Comparison of ENCODE assay signal across 8 cellular contexts in the genomic region with DNA sequence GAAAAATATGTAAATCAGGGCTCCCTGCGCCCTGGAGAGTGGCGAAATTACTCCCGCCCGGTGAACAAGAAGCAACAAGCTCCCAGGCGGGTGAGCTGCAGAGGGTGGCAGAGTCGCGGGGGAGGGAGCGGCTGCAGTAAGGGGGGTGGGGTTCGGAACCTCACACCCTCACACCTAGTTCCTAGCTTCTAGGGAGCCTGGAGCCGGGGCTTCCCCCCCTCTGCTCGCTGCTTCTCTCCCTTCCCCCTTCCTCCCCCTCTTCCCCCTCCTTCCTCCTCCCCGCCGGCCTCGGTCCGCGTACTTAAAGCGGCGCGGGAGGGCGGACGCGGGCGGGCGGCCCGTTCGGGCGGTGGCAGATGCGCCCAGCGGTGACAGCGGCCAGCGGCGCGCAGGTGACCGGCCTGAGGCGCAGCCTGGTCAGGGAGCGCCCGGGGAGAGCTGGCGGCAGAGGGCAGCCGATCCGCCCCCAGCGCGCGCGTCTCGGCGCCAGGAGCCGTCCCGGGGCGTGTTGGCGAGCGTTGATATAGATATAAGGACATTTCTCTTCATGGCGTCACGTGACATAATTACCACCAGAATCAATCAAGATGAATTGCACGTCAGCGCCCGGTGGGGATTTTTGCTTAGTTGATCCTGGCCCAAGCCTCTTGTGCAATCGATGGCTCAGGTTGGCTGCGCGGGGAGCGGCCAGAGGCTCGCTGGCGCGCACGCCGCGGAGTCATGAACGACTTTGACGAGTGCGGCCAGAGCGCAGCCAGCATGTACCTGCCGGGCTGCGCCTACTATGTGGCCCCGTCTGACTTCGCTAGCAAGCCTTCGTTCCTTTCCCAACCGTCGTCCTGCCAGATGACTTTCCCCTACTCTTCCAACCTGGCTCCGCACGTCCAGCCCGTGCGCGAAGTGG. TPM values are rescaled to one million over a fixed set of nuclear protein-coding genes. Genes with fewer than 3 reads are reported as not detected.
DNase-seq lines count a peak whose midpoint lies in the region; ATAC-seq, FAIRE-seq and TF ChIP-seq lines count a peak whose summit lies in the region.

A gene (plus strand): TSS at position 645 of the 904 bp plus-strand sequence. CDS start 76 bp downstream, at position 721.

- H3K9me3 Mint-ChIP-seq in glutamatergic neuron (ENCODE audit: unreplicated experiment), result peaks cover 10% of the 10 kb centered on the region

- peak; percentile 64 for FAIRE-seq in HTR-8/SVneo (lab: Jason Lieb, UNC)

- no peaks in the 10 kb centered on the region for H3K9me3 ChIP-seq in SK-N-MC (ENCODE audit: low read depth, low read length)
- peaks cover 0 to 5% (median 0%) of the 10 kb centered on the region in 8 donors for H3K9me3 ChIP-seq in spleen

- H3K4me3 ChIP-seq in SK-N-MC (peak within 1 kb of the TSS; percentile 96), spleen (peak within 1 kb of the TSS in 7 of 8 donors; percentile 2 to 62 (median 25))

- peaks cover 55% of the 10 kb centered on the region for H3K27me3 Mint-ChIP-seq in glutamatergic neuron (ENCODE audit: unreplicated experiment)

- H3K4me3 Mint-ChIP-seq in glutamatergic neuron (ENCODE audit: unreplicated experiment), result peak within 1 kb of the TSS; percentile 76

- TF ChIP-seq CTCF in glutamatergic neuron (IDR thresholded peaks at IDR 0.05; ENCODE audit: partially characterized antibody, unreplicated experiment), result no peak
- no peak for TF ChIP-seq CTCF in spleen (IDR thresholded peaks at IDR 0.05 in 8 of 11, conservative IDR thresholded peaks at IDR 0.05 in 3 of 11)

- peaks cover 29 to 100% (median 99%) of the 10 kb centered on the region in 7 donors for H3K27me3 ChIP-seq in spleen (replicated peaks in 1 of 7)

- intact Hi-C loops in spleen (cut with DNase I; ENCODE audit: low total_unique reads), result no loop called here

- H3K9ac ChIP-seq in SK-N-MC (ENCODE audit: insufficient read length), result peak within 1 kb of the TSS; percentile 89

- peak; percentile 61 for DNase-seq in AG20443 (ENCODE audit: low spot score)
- DNase-seq in HTR-8/SVneo (ENCODE audit: insufficient read length, low spot score), result peak; percentile 39
- no peak for DNase-seq in SK-N-MC (ENCODE audit: low read depth, low spot score)
- peak; percentile 57 for DNase-seq in glutamatergic neuron
- no peak for DNase-seq in spleen
- no peak for DNase-seq in AG08396 (ENCODE audit: low spot score)

- H3K36me3 ChIP-seq in SK-N-MC (ENCODE audit: insufficient read depth, low read length) (peaks cover 32% of the 10 kb centered on the region), spleen (no peaks in the 10 kb centered on the region)

- H3K4me1 ChIP-seq in spleen, result peaks cover 10 to 63% (median 40%) of the 10 kb centered on the region in 6 donors

- peaks cover 3% of the 10 kb centered on the region for H3K4me1 Mint-ChIP-seq in glutamatergic neuron (ENCODE audit: low read depth, unreplicated experiment)

- TF ChIP-seq POLR2A in spleen (IDR thresholded peaks at IDR 0.05), result no peak

- no peak for ATAC-seq in GM19467 (IDR thresholded peaks at IDR 0.05; ENCODE audit: unreplicated experiment)
- ATAC-seq in HG02678 (IDR thresholded peaks at IDR 0.05; ENCODE audit: unreplicated experiment), result no peak

- H3K27ac ChIP-seq in SK-N-MC (peak within 1 kb of the TSS; percentile 96), spleen (no peak within 1 kb of the TSS)

- WGBS in spleen, 5 donors, result 4 to 8% (median 8%) methylated on average over 39 to 81 of the region's 82 CpGs

- H3K27ac Mint-ChIP-seq in glutamatergic neuron (ENCODE audit: unreplicated experiment), result no peak within 1 kb of the TSS

- no peaks in the 10 kb centered on the region for H3K36me3 Mint-ChIP-seq in glutamatergic neuron (ENCODE audit: unreplicated experiment)

RNA-seq across cellular contexts. Expression of the gene that starts here (rescaled TPM):
- total RNA-seq in glutamatergic neuron (ENCODE audit: unreplicated experiment), result not detected
- total RNA-seq in spleen, result not detected
- not detected for polyA plus RNA-seq in spleen

Comparison
In these comparisons a context has a peak if more than half of its experiments do, and no peak if none do; other contexts are left out.
1. Peak in DNase-seq in glutamatergic neuron; RNA of the gene not detected or under 1 TPM.
2. DNase-seq: peak in AG20443 (single experiment) and HTR-8/SVneo (single experiment); none in SK-N-MC (single experiment), spleen (single experiment) and AG08396 (single experiment).